Comparison of ENCODE assay signal across 10 cellular contexts in the genomic region with DNA sequence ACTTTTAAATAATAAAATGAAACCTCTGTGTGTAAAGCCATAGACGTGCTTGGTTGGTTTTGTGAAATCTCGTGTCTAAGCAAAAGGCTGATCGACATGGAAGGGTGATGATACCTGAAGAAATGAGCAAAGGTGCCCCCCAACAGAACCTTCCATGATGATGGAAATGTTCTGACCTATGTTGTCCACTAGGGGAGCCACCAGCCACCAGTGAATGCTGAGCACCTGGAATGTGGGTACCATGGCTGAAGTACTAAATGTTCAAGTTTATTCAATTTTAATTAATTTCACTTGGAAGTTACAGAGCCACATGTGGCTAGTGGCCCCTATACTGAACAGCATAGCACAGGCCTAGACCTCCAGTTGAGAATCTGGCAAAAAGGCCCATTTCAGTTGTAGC.
DNase-seq lines count a peak whose midpoint lies in the region; ATAC-seq, FAIRE-seq and TF ChIP-seq lines count a peak whose summit lies in the region.
"Had no signal": no experiment of that assay in that cellular context is flagged by ENCODE, and none has a peak within 500 bp of the region (broad histone marks: within the 10 kb centered on the region; RNA-seq: fewer than 3 reads in every experiment).

No MANE protein-coding gene starts in this region.

- no peak for TF ChIP-seq EP300 in Ishikawa (IDR thresholded peaks at IDR 0.05; ENCODE audit: borderline replicate concordance)

- no peak for FAIRE-seq in D721Med (lab: Jason Lieb, UNC)

- peak; percentile 41 for TF ChIP-seq RAD21 in Ishikawa (IDR thresholded peaks at IDR 0.05; ENCODE audit: low read depth)

- TF ChIP-seq CTCF in D721Med (IDR thresholded peaks at IDR 0.05; ENCODE audit: insufficient read depth, missing control alignments) (peak; percentile 12), cardiac fibroblast (IDR thresholded peaks at IDR 0.05; ENCODE audit: low read depth, low read length) (peak; percentile 69)

- H3K4me3 ChIP-seq in cardiac fibroblast (replicated peaks in 1 of 2; ENCODE audit: low read depth in 2 of 2, low read length in 2 of 2) = no peak overlapping the region

- ATAC-seq in HG03520 (IDR thresholded peaks at IDR 0.05; ENCODE audit: unreplicated experiment) (no peak), GM18520 (IDR thresholded peaks at IDR 0.05; ENCODE audit: unreplicated experiment) (no peak)

- DNase-seq in D721Med (ENCODE audit: insufficient read length, low spot score) = no peak
- peak in 1 of 2 donors; percentile 28 for DNase-seq in cardiac fibroblast (ENCODE audit: low read depth in 2 of 2)
- peak; percentile 10 to 25 for DNase-seq in lung microvascular endothelial cell (ENCODE audit: low read depth in 2 of 2)
- DNase-seq in NCI-H2081 treated with DMSO at 0.1 percent for 48 hours (lab: John Stamatoyannopoulos, UW) = no peak
- no peak for DNase-seq in stimulated activated naive CD4-positive, alpha-beta T cell (lab: John Stamatoyannopoulos, UW)
- DNase-seq: activated CD8-positive, alpha-beta memory T cell treated with anti-CD3 and anti-CD28 coated beads, Interleukin-2, amount 50 U/mL, for 4 hours; NCI-H1436 treated with DMSO at 0.1 percent for 48 hours had no signal

TF ChIP-seq in Ishikawa, 13 proteins besides CTCF, POLR2A, EP300 and RAD21:
- TF ChIP-seq CREB1 (IDR thresholded peaks at IDR 0.05; ENCODE audit: low read depth) (no peak), FOXM1 (IDR thresholded peaks at IDR 0.05; ENCODE audit: borderline replicate concordance, low read depth) (no peak), YY1 (IDR thresholded peaks at IDR 0.05; ENCODE audit: low read depth) (no peak), NFIC (IDR thresholded peaks at IDR 0.05) (no peak), EGR1 (IDR thresholded peaks at IDR 0.05) (no peak), TEAD4 (IDR thresholded peaks at IDR 0.05) (no peak), ZBTB7A (IDR thresholded peaks at IDR 0.05; ENCODE audit: low read depth) (no peak), CEBPB (IDR thresholded peaks at IDR 0.05) (no peak), TCF12 (IDR thresholded peaks at IDR 0.05; ENCODE audit: low read depth) (no peak), TAF1 (IDR thresholded peaks at IDR 0.05; ENCODE audit: low read depth) (no peak)
- TF ChIP-seq, protein P1, sequence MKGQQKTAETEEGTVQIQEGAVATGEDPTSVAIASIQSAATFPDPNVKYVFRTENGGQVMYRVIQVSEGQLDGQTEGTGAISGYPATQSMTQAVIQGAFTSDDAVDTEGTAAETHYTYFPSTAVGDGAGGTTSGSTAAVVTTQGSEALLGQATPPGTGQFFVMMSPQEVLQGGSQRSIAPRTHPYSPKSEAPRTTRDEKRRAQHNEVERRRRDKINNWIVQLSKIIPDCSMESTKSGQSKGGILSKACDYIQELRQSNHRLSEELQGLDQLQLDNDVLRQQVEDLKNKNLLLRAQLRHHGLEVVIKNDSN (IDR thresholded peaks at IDR 0.05) = no peak
- TF ChIP-seq, protein P2, sequence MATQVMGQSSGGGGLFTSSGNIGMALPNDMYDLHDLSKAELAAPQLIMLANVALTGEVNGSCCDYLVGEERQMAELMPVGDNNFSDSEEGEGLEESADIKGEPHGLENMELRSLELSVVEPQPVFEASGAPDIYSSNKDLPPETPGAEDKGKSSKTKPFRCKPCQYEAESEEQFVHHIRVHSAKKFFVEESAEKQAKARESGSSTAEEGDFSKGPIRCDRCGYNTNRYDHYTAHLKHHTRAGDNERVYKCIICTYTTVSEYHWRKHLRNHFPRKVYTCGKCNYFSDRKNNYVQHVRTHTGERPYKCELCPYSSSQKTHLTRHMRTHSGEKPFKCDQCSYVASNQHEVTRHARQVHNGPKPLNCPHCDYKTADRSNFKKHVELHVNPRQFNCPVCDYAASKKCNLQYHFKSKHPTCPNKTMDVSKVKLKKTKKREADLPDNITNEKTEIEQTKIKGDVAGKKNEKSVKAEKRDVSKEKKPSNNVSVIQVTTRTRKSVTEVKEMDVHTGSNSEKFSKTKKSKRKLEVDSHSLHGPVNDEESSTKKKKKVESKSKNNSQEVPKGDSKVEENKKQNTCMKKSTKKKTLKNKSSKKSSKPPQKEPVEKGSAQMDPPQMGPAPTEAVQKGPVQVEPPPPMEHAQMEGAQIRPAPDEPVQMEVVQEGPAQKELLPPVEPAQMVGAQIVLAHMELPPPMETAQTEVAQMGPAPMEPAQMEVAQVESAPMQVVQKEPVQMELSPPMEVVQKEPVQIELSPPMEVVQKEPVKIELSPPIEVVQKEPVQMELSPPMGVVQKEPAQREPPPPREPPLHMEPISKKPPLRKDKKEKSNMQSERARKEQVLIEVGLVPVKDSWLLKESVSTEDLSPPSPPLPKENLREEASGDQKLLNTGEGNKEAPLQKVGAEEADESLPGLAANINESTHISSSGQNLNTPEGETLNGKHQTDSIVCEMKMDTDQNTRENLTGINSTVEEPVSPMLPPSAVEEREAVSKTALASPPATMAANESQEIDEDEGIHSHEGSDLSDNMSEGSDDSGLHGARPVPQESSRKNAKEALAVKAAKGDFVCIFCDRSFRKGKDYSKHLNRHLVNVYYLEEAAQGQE (IDR thresholded peaks at IDR 0.05; ENCODE audit: low read depth) = no peak
- TF ChIP-seq, protein P3, sequence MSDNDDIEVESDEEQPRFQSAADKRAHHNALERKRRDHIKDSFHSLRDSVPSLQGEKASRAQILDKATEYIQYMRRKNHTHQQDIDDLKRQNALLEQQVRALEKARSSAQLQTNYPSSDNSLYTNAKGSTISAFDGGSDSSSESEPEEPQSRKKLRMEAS (IDR thresholded peaks at IDR 0.05) = no peak

Comparison
In these comparisons a context has a peak if more than half of its experiments do, and no peak if none do; other contexts are left out.
1. DNase-seq: peak in lung microvascular endothelial cell (2 of 2); none in D721Med (single experiment), NCI-H2081 treated with DMSO at 0.1 percent for 48 hours (single experiment) and stimulated activated naive CD4-positive, alpha-beta T cell (0 of 6).